21 cellular contexts compared by ENCODE assay signal in genomic region chr9:129511320-129511900, GRCh38.
"Had no signal": no experiment of that assay in that cellular context is flagged by ENCODE, and none has a peak within 500 bp of the region (broad histone marks: within the 10 kb centered on the region; RNA-seq: fewer than 3 reads in every experiment).

No MANE protein-coding gene starts in this region.

- DNase-seq: effector CD4-positive, alpha-beta T cell; endodermal cell; erythroblast; foreskin keratinocyte; immature natural killer cell; left lung; mesendoderm; naive B cell; sigmoid colon; stimulated activated CD4-positive, alpha-beta T cell treated with anti-CD3 and anti-CD28 coated beads, Interleukin-2, amount 100 ng/mL, for 48 hours; stimulated activated naive CD4-positive, alpha-beta T cell treated with Interleukin-2 at 50 U/mL for 16 hours; tibial artery; upper lobe of right lung had no signal

- H3K27me3 ChIP-seq: left lung, neutrophil, sigmoid colon, tibial artery, upper lobe of right lung, vagina had no signal

- H3K4me3 Mint-ChIP-seq: endodermal cell, immature natural killer cell, naive B cell, nephron had no signal

- H3K36me3 ChIP-seq: left lung, neutrophil, sigmoid colon, tibial artery, upper lobe of right lung, vagina had no signal

- H3K27ac ChIP-seq: coronary artery, foreskin keratinocyte, left lung, neutrophil, sigmoid colon, skin epidermis, tibial artery, upper lobe of right lung, vagina had no signal

- FAIRE-seq: endothelial cell of umbilical vein, keratinocyte had no signal

- H3K4me1 Mint-ChIP-seq: immature natural killer cell, naive B cell had no signal

- ATAC-seq: foreskin keratinocyte, left lung, upper lobe of right lung had no signal

- H3K4me1 ChIP-seq: foreskin keratinocyte, left lung, sigmoid colon, tibial artery, upper lobe of right lung, vagina had no signal

- H3K27ac Mint-ChIP-seq: endodermal cell, immature natural killer cell, naive B cell, nephron had no signal

- H3K4me3 ChIP-seq: coronary artery, left lung, lung, sigmoid colon, skin epidermis, tibial artery, upper lobe of right lung, vagina had no signal
